ENCODE assay signal across 22 cellular contexts in the genomic region with DNA sequence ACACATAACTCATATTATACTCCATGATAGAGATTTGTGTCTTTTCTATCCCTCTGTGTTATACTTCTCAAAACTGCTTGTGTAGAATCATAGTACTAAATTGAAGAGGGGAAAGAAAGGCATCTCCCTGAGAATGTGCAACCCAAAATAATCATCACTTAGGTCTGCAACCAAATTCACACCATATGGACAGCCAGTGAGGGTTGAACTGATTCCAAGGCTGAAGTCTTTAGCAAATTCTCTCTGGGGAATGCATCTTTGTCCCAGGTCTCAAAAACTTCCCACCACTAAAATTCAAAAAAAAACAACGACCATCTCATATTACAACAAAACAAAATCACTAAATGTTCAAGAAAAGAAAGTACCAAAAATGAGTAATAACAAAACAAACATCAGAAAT.
"Had no signal": no experiment of that assay in that cellular context is flagged by ENCODE, and none has a peak within 500 bp of the region (broad histone marks: within the 10 kb centered on the region; RNA-seq: fewer than 3 reads in every experiment).

No MANE protein-coding gene starts in this region.

- H3K4me3 ChIP-seq: adrenal gland, left ventricle myocardium inferior, thyroid gland had no signal

- H3K27ac ChIP-seq: adrenal gland, left ventricle myocardium inferior, thyroid gland, VCaP had no signal

- H3K27ac Mint-ChIP-seq: activated naive CD4-positive, alpha-beta T cell treated with anti-CD3 and anti-CD28 coated beads, Interleukin-2, amount 50 U/mL, for 24 hours; activated T-cell treated with anti-CD3 and anti-CD28 coated beads, Interleukin-2, amount 50 U/mL, for 72 hours had no signal

- FAIRE-seq: astrocyte, endometrium had no signal

- H3K4me3 Mint-ChIP-seq: activated naive CD4-positive, alpha-beta T cell treated with anti-CD3 and anti-CD28 coated beads, Interleukin-2, amount 50 U/mL, for 24 hours; activated T-cell treated with anti-CD3 and anti-CD28 coated beads, Interleukin-2, amount 50 U/mL, for 72 hours had no signal

- H3K27me3 Mint-ChIP-seq: activated naive CD4-positive, alpha-beta T cell treated with anti-CD3 and anti-CD28 coated beads, Interleukin-2, amount 50 U/mL, for 24 hours had no signal

- H3K27me3 ChIP-seq: adrenal gland, thyroid gland had no signal

- H3K9me3 ChIP-seq: adrenal gland, thyroid gland had no signal

- DNase-seq: activated CD4-positive, alpha-beta T cell treated with anti-CD3 and anti-CD28 coated beads, Interleukin-2, amount 50 U/mL, for 1 hour; activated CD4-positive, CD25-positive, alpha-beta regulatory T cell treated with anti-CD3 and anti-CD28 coated beads, Interleukin-2, amount 50 U/mL, for 72 hours; activated CD8-positive, alpha-beta memory T cell treated with anti-CD3 and anti-CD28 coated beads for 24 hours; activated CD8-positive, alpha-beta memory T cell treated with anti-CD3 and anti-CD28 coated beads, Interleukin-2, amount 50 U/mL, for 48 hours; activated effector memory CD4-positive, alpha-beta T cell treated with anti-CD3 and anti-CD28 coated beads, Interleukin-2, amount 50 U/mL, for 16 hours; activated T-cell treated with anti-CD3 and anti-CD28 coated beads, Interleukin-2, amount 50 U/mL, for 72 hours; adrenal gland; foreskin melanocyte; kidney glomerular epithelial cell; left ventricle myocardium inferior; mammary epithelial cell; occipital lobe; posterior cingulate gyrus; retina; stimulated activated CD4-positive, alpha-beta T cell treated with anti-CD3 and anti-CD28 coated beads, Interleukin-2, amount 100 ng/mL, for 24 hours; stimulated activated naive CD4-positive, alpha-beta T cell treated with Interleukin-2 at 50 U/mL for 16 hours; T-helper 2 cell; thyroid gland had no signal

- H3K9me3 Mint-ChIP-seq: activated naive CD4-positive, alpha-beta T cell treated with anti-CD3 and anti-CD28 coated beads, Interleukin-2, amount 50 U/mL, for 24 hours had no signal
